In genomic region chr9:133506653-133507038, GRCh38 we compare ENCODE assay signal across 12 cellular contexts. TPM values are rescaled to one million over a fixed set of nuclear protein-coding genes. Genes with fewer than 3 reads are reported as not detected.
A peak's percentile ranks its signal among the peaks of the same experiment; 100 is the strongest.
DNase-seq lines count a peak whose midpoint lies in the region; ATAC-seq and TF ChIP-seq lines count a peak whose summit lies in the region.
"Had no signal": no experiment of that assay in that cellular context is flagged by ENCODE, and none has a peak within 500 bp of the region (broad histone marks: within the 10 kb centered on the region; RNA-seq: fewer than 3 reads in every experiment).

No MANE protein-coding gene starts in this region.

- no peak overlapping the region for H3T11ph ChIP-seq in H9 (ENCODE audit: low read length)

- no peak overlapping the region for H3K56ac ChIP-seq in H9 (ENCODE audit: insufficient read length, low read depth, low read length)

- peak overlapping the region; percentile 11; the same call in 1 of the 2 replicates for H3K9ac ChIP-seq in GM23248
- no peak overlapping the region for H3K9ac ChIP-seq in H9 (ENCODE audit: extremely low read depth, insufficient read length, low read length)

- no peak overlapping the region for H2BK20ac ChIP-seq in H9 (ENCODE audit: low read depth, low read length, poor library complexity, severe bottlenecking)

- no peaks in the 10 kb centered on the region for H3K79me2 ChIP-seq in GM23248 (ENCODE audit: insufficient read depth)
- no peaks in the 10 kb centered on the region for H3K79me2 ChIP-seq in H9 (ENCODE audit: insufficient read depth, low read length)

- no peak overlapping the region for H3K4ac ChIP-seq in H9 (ENCODE audit: low read depth, low read length)

- H3K9me3 ChIP-seq in GM23248 (ENCODE audit: low read depth), result peaks cover 4% of the 10 kb centered on the region
- peaks cover 0 to 6% (median 3%) of the 10 kb centered on the region in 3 donors for H3K9me3 ChIP-seq in gastrocnemius medialis
- no peaks in the 10 kb centered on the region for H3K9me3 ChIP-seq in H9 (ENCODE audit: control insufficient read depth, low read depth, low read length)

- H3K4me3 ChIP-seq in GM23248 (no peak overlapping the region), foreskin fibroblast (ENCODE audit: low read depth in 1 of 2, low read length in 2 of 2) (no peak overlapping the region), gastrocnemius medialis (no peak overlapping the region)

- H3K9me3 Mint-ChIP-seq in H9, result peaks cover 9 to 11% of the 10 kb centered on the region in 2 experiments

- H3K4me1 Mint-ChIP-seq in H9, result peaks cover 8 to 11% of the 10 kb centered on the region in 2 experiments

- no peaks in the 10 kb centered on the region for H4K20me1 ChIP-seq in GM23248 (ENCODE audit: insufficient read depth)
- peaks cover 3% of the 10 kb centered on the region for H4K20me1 ChIP-seq in H9 (ENCODE audit: control insufficient read depth, insufficient read depth, insufficient read length)

- H3K79me1 ChIP-seq in H9 (ENCODE audit: insufficient read depth, low read depth, low read length, poor library complexity, severe bottlenecking), result no peaks in the 10 kb centered on the region

- H3K36me3 Mint-ChIP-seq in H9 (ENCODE audit: insufficient read depth in 1 of 3, low read depth in 3 of 3), result peaks cover 0 to 9% (median 2%) of the 10 kb centered on the region in 3 experiments; a peak in 4 of 7 replicates

- H3K4me2 ChIP-seq in GM23248 (ENCODE audit: unreplicated experiment), result no peak overlapping the region
- no peak overlapping the region for H3K4me2 ChIP-seq in H9 (ENCODE audit: insufficient read depth, insufficient read length, low read length)

- DNase-seq in GM23248, result peak; percentile 94
- peak; percentile 66 for DNase-seq in RKO (ENCODE audit: low spot score)
- DNase-seq in foreskin fibroblast, result peak; percentile 55 to 63
- DNase-seq in gastrocnemius medialis, result peak in 1 of 2 donors; percentile 45
- no peak for DNase-seq in T-helper 9 cell
- DNase-seq in mesenteric fat pad (ENCODE audit: low spot score), result no peak
- no peak for DNase-seq in H9
- DNase-seq: activated CD4-positive, CD25-positive, alpha-beta regulatory T cell; glutamatergic neuron; NCI-H526 treated with DMSO at 0.1 percent for 48 hours had no signal

- no peak overlapping the region for H4K5ac ChIP-seq in H9 (ENCODE audit: insufficient read length, low read depth, low read length)

- no peaks in the 10 kb centered on the region for H3K9me2 ChIP-seq in GM23248 (ENCODE audit: insufficient read depth)

- 8 to 10% methylated on average over 18 of the region's 18 CpGs for WGBS in GM23248 (ENCODE audit: low coverage in 1 of 2, low lambda C conversion rate in 2 of 2, missing lambda C conversion rate in 2 of 2), 2 experiments
- no CpG with 5 or more reads among the region's 18 CpGs for WGBS in H9 (ENCODE audit: extremely low coverage, insufficient read length, low lambda C conversion rate)

- no peak overlapping the region for H2BK15ac ChIP-seq in H9 (ENCODE audit: low read depth, low read length)

- H4K91ac ChIP-seq in H9 (ENCODE audit: insufficient read length, low read depth, low read length), result no peak overlapping the region

- H3K27ac Mint-ChIP-seq in H9, result no peak overlapping the region

- H3K36me3 ChIP-seq in GM23248 (ENCODE audit: low read depth) (no peaks in the 10 kb centered on the region), gastrocnemius medialis (no peaks in the 10 kb centered on the region)

- no peak overlapping the region for H3K27ac ChIP-seq in GM23248
- no peak overlapping the region for H3K27ac ChIP-seq in gastrocnemius medialis
- H3K27ac ChIP-seq in H9 (ENCODE audit: insufficient read length, low read depth, low read length), result no peak overlapping the region
- H3K27ac ChIP-seq: HL-60 had no signal

- H3K23me2 ChIP-seq in H9 (ENCODE audit: insufficient read length, low read depth, low read length, poor library complexity, severe bottlenecking), result no peaks in the 10 kb centered on the region

- H3K27me3 ChIP-seq in GM23248 (replicated peaks; ENCODE audit: insufficient read depth), result no peaks in the 10 kb centered on the region
- peaks cover 12 to 22% (median 13%) of the 10 kb centered on the region in 3 donors for H3K27me3 ChIP-seq in gastrocnemius medialis
- H3K27me3 ChIP-seq in H9 (ENCODE audit: insufficient read depth, low read length), result no peaks in the 10 kb centered on the region

- no peak for TF ChIP-seq POLR2A in gastrocnemius medialis (IDR thresholded peaks at IDR 0.05)

- H3K18ac ChIP-seq in H9 (ENCODE audit: insufficient read length, low read depth, low read length), result no peak overlapping the region

- ATAC-seq in gastrocnemius medialis, result peak; percentile 37 to 60
- ATAC-seq in HG03175 (IDR thresholded peaks at IDR 0.05; ENCODE audit: unreplicated experiment), result no peak

- no peak overlapping the region for H2BK5ac ChIP-seq in H9 (ENCODE audit: insufficient read length, low read length)

- no peak overlapping the region for H3K14ac ChIP-seq in H9 (ENCODE audit: insufficient read depth, low read length)

- peaks cover 27% of the 10 kb centered on the region for H3K27me3 Mint-ChIP-seq in H9 (ENCODE audit: low read depth)

- H3K4me1 ChIP-seq in GM23248 (ENCODE audit: insufficient read depth), result peaks cover 10% of the 10 kb centered on the region
- no peaks in the 10 kb centered on the region for H3K4me1 ChIP-seq in gastrocnemius medialis
- peaks cover 2% of the 10 kb centered on the region; the same call in 1 of the 2 replicates for H3K4me1 ChIP-seq in H9 (ENCODE audit: insufficient read depth, low read length)

- H4K8ac ChIP-seq in H9 (replicated peaks; ENCODE audit: insufficient read length, low read depth, low read length), result no peak overlapping the region

- H3K4me3 Mint-ChIP-seq in H9, result no peak overlapping the region

- H2AFZ ChIP-seq in GM23248 (no peak overlapping the region), H9 (ENCODE audit: low read length) (no peak overlapping the region)

- no peak for TF ChIP-seq CTCF in foreskin fibroblast (IDR thresholded peaks at IDR 0.05; ENCODE audit: low read depth, low read length)
- TF ChIP-seq CTCF in gastrocnemius medialis (IDR thresholded peaks at IDR 0.05 in 4 of 5, conservative IDR thresholded peaks at IDR 0.05 in 1 of 5), result no peak
- TF ChIP-seq CTCF in H9 (conservative IDR thresholded peaks at IDR 0.05), result no peak

- H3K23ac ChIP-seq in H9 (ENCODE audit: insufficient read length, low read depth, low read length), result no peak overlapping the region

- H2BK120ac ChIP-seq in H9 (ENCODE audit: low read depth, low read length, poor library complexity, severe bottlenecking), result no peak overlapping the region

- H3F3A ChIP-seq in GM23248 (ENCODE audit: insufficient read depth), result 0 out of 2 replicates have a peak, but pooled peaks cover 8% of the 10 kb centered on the region

- in situ Hi-C loops in GM23248 (cut with MboI) (no loop called here), gastrocnemius medialis (cut with MboI; ENCODE audit: low sequenced_read_pairs in 4 of 4) (no loop called here)

- no peak overlapping the region for H2BK12ac ChIP-seq in H9 (ENCODE audit: insufficient read length, low read depth, low read length)

- intact Hi-C loops in gastrocnemius medialis (cut with DNase I; ENCODE audit: low total_unique reads), result no loop called here

- H2AK5ac ChIP-seq in H9 (ENCODE audit: insufficient read length, low read length), result no peak overlapping the region

RNA-seq across cellular contexts. Expression of gene MYMK, which starts 18.1 kb away (rescaled TPM):
- not detected in 2 replicates for total RNA-seq in GM23248 (2014; rRNA removed; shearing (Covaris generic))
- polyA plus RNA-seq in GM23248 (2016; fragmentation: Nextera tagmentation; extraction: Ambion mirVana), result not detected in 2 replicates
- total RNA-seq in gastrocnemius medialis, result not detected
- not detected for total RNA-seq in mesenteric fat pad
- not detected in 2 replicates for total RNA-seq in H9 (2021)

RNA-seq across cellular contexts. Expression of gene SLC2A6, which starts 27.7 kb away (rescaled TPM):
- 10.1 and 12.0 TPM in 2 replicates for total RNA-seq in GM23248 (2014; rRNA removed; shearing (Covaris generic))
- polyA plus RNA-seq in GM23248 (2016; fragmentation: Nextera tagmentation; extraction: Ambion mirVana), result 6.8 and 8.6 TPM in 2 replicates
- total RNA-seq in gastrocnemius medialis (1 to 10 TPM in 2 of 4 donors, under 1 TPM in 2; 0.41 to 2.4 (median 1.4) TPM), mesenteric fat pad (3.9 TPM), H9 (2021) (18.7 and 19.5 TPM in 2 replicates)

RNA-seq across cellular contexts. Expression of gene ADAMTSL2, which starts 27.9 kb away (rescaled TPM):
- total RNA-seq in GM23248 (2014; rRNA removed; shearing (Covaris generic)), result 0.11 TPM in 1 of 2 replicates, not detected in the other
- polyA plus RNA-seq in GM23248 (2016; fragmentation: Nextera tagmentation; extraction: Ambion mirVana), result not detected in 2 replicates
- total RNA-seq in gastrocnemius medialis (1 to 10 TPM in 1 of 4 donors, under 1 TPM in 3; 0.10 to 1.8 (median 0.44) TPM), mesenteric fat pad (2.5 TPM), H9 (2021) (0.61 and 0.86 TPM in 2 replicates)

RNA-seq across cellular contexts. Expression of gene CACFD1, which starts 46.9 kb away (rescaled TPM):
- total RNA-seq in GM23248 (2014; rRNA removed; shearing (Covaris generic)), result 7.0 and 8.5 TPM in 2 replicates
- polyA plus RNA-seq in GM23248 (2016; fragmentation: Nextera tagmentation; extraction: Ambion mirVana), result 4.7 and 5.1 TPM in 2 replicates
- total RNA-seq in gastrocnemius medialis (10 to 100 TPM in 2 of 4 donors, 1 to 10 TPM in 2; 7.0 to 28.3 (median 10.1) TPM), mesenteric fat pad (9.3 TPM), H9 (2021) (20.0 and 20.2 TPM in 2 replicates)

Comparison
In these comparisons a context has a peak if more than half of its experiments do, and no peak if none do; other contexts are left out.
1. DNase-seq: peak in GM23248 (single experiment), RKO (single experiment) and foreskin fibroblast (2 of 2); none in T-helper 9 cell (single experiment), mesenteric fat pad (single experiment) and H9 (single experiment).